1 cellular context compared by ENCODE assay signal in genomic region chr12:31324845-31325523, GRCh38.
TF ChIP-seq lines count a peak whose summit lies in the region.

No MANE protein-coding gene starts in this region.

TF ChIP-seq in WTC11, 78 proteins besides CTCF, POLR2A, EP300 and RAD21 (continued from another document):
- no peak for TF ChIP-seq E2F1 (CRISPR knock-in tag; IDR thresholded peaks at IDR 0.05)
- no peak for TF ChIP-seq ZNF396 (CRISPR knock-in tag; IDR thresholded peaks at IDR 0.05; ENCODE audit: borderline replicate concordance)
- no peak for TF ChIP-seq NR1H2 (CRISPR knock-in tag; IDR thresholded peaks at IDR 0.05)
- no peak for TF ChIP-seq MXD4 (CRISPR knock-in tag; IDR thresholded peaks at IDR 0.05; ENCODE audit: borderline replicate concordance)
- 0 out of 2 replicates have a peak, but pooled peaks have one; percentile 29 for TF ChIP-seq AFF4 (CRISPR knock-in tag; IDR thresholded peaks at IDR 0.05; ENCODE audit: borderline replicate concordance)
- TF ChIP-seq NR3C1 (CRISPR knock-in tag; conservative IDR thresholded peaks at IDR 0.05; ENCODE audit: low read depth) = no peak
- no peak for TF ChIP-seq ZNF425 (CRISPR knock-in tag; conservative IDR thresholded peaks at IDR 0.05)
- TF ChIP-seq OVOL2 (CRISPR knock-in tag; IDR thresholded peaks at IDR 0.05; ENCODE audit: borderline replicate concordance) = no peak
